Comparison of ENCODE assay signal across 1 cellular context in the genomic region with DNA sequence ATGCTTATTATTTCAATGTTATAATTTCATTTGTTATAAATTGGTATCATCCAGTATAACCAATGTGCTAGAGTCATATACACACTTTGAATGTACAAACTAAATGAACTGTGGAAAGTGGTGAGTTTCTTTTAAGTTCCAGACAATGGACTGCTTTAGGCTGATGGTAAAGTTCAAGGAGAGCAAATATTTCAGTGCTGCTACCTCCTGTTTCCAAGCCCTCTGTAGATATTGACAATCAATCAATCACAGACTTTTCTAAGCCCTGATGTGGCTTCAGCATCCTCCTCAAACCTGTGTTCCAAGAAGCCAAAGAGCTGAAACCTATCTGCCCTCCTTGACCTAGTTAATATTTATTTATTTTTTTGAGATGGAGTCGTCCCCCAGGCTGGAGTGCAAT.
TF ChIP-seq lines count a peak whose summit lies in the region.

No MANE protein-coding gene starts in this region.

TF ChIP-seq in HepG2, 621 proteins besides CTCF, POLR2A, EP300 and RAD21 (continued from another document):
- TF ChIP-seq, protein P1, sequence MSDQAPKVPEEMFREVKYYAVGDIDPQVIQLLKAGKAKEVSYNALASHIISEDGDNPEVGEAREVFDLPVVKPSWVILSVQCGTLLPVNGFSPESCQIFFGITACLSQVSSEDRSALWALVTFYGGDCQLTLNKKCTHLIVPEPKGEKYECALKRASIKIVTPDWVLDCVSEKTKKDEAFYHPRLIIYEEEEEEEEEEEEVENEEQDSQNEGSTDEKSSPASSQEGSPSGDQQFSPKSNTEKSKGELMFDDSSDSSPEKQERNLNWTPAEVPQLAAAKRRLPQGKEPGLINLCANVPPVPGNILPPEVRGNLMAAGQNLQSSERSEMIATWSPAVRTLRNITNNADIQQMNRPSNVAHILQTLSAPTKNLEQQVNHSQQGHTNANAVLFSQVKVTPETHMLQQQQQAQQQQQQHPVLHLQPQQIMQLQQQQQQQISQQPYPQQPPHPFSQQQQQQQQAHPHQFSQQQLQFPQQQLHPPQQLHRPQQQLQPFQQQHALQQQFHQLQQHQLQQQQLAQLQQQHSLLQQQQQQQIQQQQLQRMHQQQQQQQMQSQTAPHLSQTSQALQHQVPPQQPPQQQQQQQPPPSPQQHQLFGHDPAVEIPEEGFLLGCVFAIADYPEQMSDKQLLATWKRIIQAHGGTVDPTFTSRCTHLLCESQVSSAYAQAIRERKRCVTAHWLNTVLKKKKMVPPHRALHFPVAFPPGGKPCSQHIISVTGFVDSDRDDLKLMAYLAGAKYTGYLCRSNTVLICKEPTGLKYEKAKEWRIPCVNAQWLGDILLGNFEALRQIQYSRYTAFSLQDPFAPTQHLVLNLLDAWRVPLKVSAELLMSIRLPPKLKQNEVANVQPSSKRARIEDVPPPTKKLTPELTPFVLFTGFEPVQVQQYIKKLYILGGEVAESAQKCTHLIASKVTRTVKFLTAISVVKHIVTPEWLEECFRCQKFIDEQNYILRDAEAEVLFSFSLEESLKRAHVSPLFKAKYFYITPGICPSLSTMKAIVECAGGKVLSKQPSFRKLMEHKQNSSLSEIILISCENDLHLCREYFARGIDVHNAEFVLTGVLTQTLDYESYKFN (CRISPR knock-in tag; conservative IDR thresholded peaks at IDR 0.05) = 0 out of 2 replicates have a peak, but pooled peaks have one; percentile 36
- no peak for TF ChIP-seq ZNF879 (CRISPR knock-in tag; IDR thresholded peaks at IDR 0.05)
- TF ChIP-seq NCOA2 (CRISPR knock-in tag; IDR thresholded peaks at IDR 0.05) = peak; percentile 70; the same call in 1 of the 2 replicates
- no peak for TF ChIP-seq ZNF367 (CRISPR knock-in tag; IDR thresholded peaks at IDR 0.05; ENCODE audit: borderline replicate concordance)
- TF ChIP-seq ZBTB20 (CRISPR knock-in tag; IDR thresholded peaks at IDR 0.05; ENCODE audit: borderline replicate concordance, low read depth) = no peak
- no peak for TF ChIP-seq FOXM1 (CRISPR knock-in tag; IDR thresholded peaks at IDR 0.05)
- peak; percentile 34; the same call in 1 of the 2 replicates for TF ChIP-seq RXRB (CRISPR knock-in tag; IDR thresholded peaks at IDR 0.05; ENCODE audit: borderline replicate concordance)
- TF ChIP-seq RFXANK (CRISPR knock-in tag; IDR thresholded peaks at IDR 0.05) = no peak
- TF ChIP-seq HOXA5 (CRISPR knock-in tag; IDR thresholded peaks at IDR 0.05) = 0 out of 2 replicates have a peak, but pooled peaks have one; percentile 58
- TF ChIP-seq SOX13 (IDR thresholded peaks at IDR 0.05) = no peak
- peak in 1 of 2 experiments; percentile 82; a peak in 1 of 4 replicates for TF ChIP-seq SOX13 (CRISPR knock-in tag; conservative IDR thresholded peaks at IDR 0.05 in 1 of 2, IDR thresholded peaks at IDR 0.05 in 1 of 2)
- TF ChIP-seq SOX6 (IDR thresholded peaks at IDR 0.05) = no peak
- TF ChIP-seq SOX6 (CRISPR knock-in tag; IDR thresholded peaks at IDR 0.05) = peak; percentile 63; the same call in 1 of the 2 replicates
- TF ChIP-seq ZNF430 (CRISPR knock-in tag; IDR thresholded peaks at IDR 0.05) = no peak
- no peak for TF ChIP-seq JUND (CRISPR knock-in tag; IDR thresholded peaks at IDR 0.05)
- TF ChIP-seq, protein P2, sequence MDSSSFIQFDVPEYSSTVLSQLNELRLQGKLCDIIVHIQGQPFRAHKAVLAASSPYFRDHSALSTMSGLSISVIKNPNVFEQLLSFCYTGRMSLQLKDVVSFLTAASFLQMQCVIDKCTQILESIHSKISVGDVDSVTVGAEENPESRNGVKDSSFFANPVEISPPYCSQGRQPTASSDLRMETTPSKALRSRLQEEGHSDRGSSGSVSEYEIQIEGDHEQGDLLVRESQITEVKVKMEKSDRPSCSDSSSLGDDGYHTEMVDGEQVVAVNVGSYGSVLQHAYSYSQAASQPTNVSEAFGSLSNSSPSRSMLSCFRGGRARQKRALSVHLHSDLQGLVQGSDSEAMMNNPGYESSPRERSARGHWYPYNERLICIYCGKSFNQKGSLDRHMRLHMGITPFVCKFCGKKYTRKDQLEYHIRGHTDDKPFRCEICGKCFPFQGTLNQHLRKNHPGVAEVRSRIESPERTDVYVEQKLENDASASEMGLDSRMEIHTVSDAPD (CRISPR knock-in tag; IDR thresholded peaks at IDR 0.05) = no peak
- TF ChIP-seq TARDBP (CRISPR knock-in tag; IDR thresholded peaks at IDR 0.05) = no peak
- TF ChIP-seq PPARG (CRISPR knock-in tag; conservative IDR thresholded peaks at IDR 0.05) = 0 out of 2 replicates have a peak, but pooled peaks have one; percentile 29
- TF ChIP-seq ZNF850 (CRISPR knock-in tag; conservative IDR thresholded peaks at IDR 0.05) = no peak
- no peak for TF ChIP-seq ZNF510 (CRISPR knock-in tag; IDR thresholded peaks at IDR 0.05; ENCODE audit: low read depth)
- TF ChIP-seq ARNTL (CRISPR knock-in tag; IDR thresholded peaks at IDR 0.05) = no peak
- TF ChIP-seq SOX5 (CRISPR knock-in tag; IDR thresholded peaks at IDR 0.05; ENCODE audit: borderline replicate concordance) = peak; percentile 61; the same call in 1 of the 2 replicates
- TF ChIP-seq TCF7 (IDR thresholded peaks at IDR 0.05; ENCODE audit: low read depth) = peak; percentile 59; the same call in 1 of the 2 replicates
- no peak for TF ChIP-seq ELF4 (CRISPR knock-in tag; IDR thresholded peaks at IDR 0.05; ENCODE audit: borderline replicate concordance)
- TF ChIP-seq ZNF331 (CRISPR knock-in tag; IDR thresholded peaks at IDR 0.05) = 0 out of 2 replicates have a peak, but pooled peaks have one; percentile 24
